Comparison of ENCODE assay signal across 20 cellular contexts in the genomic region with DNA sequence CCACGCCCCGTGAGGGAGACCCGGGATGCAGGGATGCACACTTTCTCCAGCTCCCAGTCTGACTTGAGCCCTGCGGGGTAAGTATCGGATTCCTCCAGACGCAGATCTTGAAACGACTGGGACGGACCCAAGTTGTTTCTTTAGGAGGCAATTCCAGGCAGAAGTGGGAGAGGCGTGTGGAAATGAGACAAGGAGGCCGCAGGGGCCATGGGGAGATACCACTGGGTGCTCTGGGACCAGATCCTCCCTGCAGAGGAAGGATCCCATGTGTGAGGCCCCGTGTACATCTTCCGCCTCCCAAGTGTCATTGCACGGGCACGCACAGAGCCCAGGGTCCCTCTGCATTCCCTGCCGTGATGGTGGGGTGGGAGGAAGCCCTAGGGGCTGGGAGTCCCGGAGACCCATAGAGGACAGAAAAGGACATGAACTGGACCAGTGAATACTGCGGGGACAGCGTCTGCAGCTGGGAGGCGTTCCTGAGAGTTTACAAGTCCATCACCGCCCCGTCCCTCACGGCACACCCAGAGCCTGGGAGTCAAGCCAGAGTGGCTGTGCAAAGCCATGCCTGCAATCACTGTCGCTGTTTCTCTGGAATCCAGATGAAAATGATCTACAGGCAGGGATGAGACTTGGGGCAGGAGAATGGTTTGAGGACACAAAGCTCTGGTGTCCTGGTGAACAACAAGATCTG.
A peak's percentile ranks its signal among the peaks of the same experiment; 100 is the strongest.
DNase-seq lines count a peak whose midpoint lies in the region; ATAC-seq and TF ChIP-seq lines count a peak whose summit lies in the region.
"Had no signal": no experiment of that assay in that cellular context is flagged by ENCODE, and none has a peak within 500 bp of the region (broad histone marks: within the 10 kb centered on the region; RNA-seq: fewer than 3 reads in every experiment).

No MANE protein-coding gene starts in this region.

- H2AFZ ChIP-seq in GM23248: no peak overlapping the region

- H3K9me3 ChIP-seq in GM23248 (ENCODE audit: low read depth): no peaks in the 10 kb centered on the region
- no peaks in the 10 kb centered on the region for H3K9me3 ChIP-seq in right cardiac atrium (ENCODE audit: control insufficient read depth, low read length)
- no peaks in the 10 kb centered on the region for H3K9me3 ChIP-seq in testis
- H3K9me3 ChIP-seq: MG63 had no signal

- H3F3A ChIP-seq in GM23248 (ENCODE audit: insufficient read depth): no peaks in the 10 kb centered on the region

- in situ Hi-C loops in GM23248 (cut with MboI): no loop called here

- H3K27me3 ChIP-seq in GM23248 (replicated peaks; ENCODE audit: insufficient read depth): no peaks in the 10 kb centered on the region
- H3K27me3 ChIP-seq in right cardiac atrium (ENCODE audit: control insufficient read depth, insufficient read depth): no peaks in the 10 kb centered on the region
- H3K27me3 ChIP-seq in testis: no peaks in the 10 kb centered on the region
- H3K27me3 ChIP-seq: MG63 had no signal

- no peak overlapping the region for H3K9ac ChIP-seq in GM23248

- H3K4me1 ChIP-seq in GM23248 (ENCODE audit: insufficient read depth) (no peaks in the 10 kb centered on the region), right cardiac atrium (ENCODE audit: control insufficient read depth, insufficient read depth, low read length) (peaks cover 2% of the 10 kb centered on the region), testis (no peaks in the 10 kb centered on the region)

- H3K27ac ChIP-seq in GM23248 (no peak overlapping the region), right cardiac atrium (ENCODE audit: low read length) (no peak overlapping the region), testis (no peak overlapping the region)
- H3K27ac ChIP-seq: RWPE1 had no signal

- no peak for TF ChIP-seq CTCF in testis (IDR thresholded peaks at IDR 0.05)

- H3K9me2 ChIP-seq in GM23248 (ENCODE audit: insufficient read depth): no peaks in the 10 kb centered on the region

- DNase-seq in GM23248 (peak; percentile 15), ecto neural progenitor cell (ENCODE audit: low spot score) (peak; percentile 40), right cardiac atrium (peak in 2 of 3 donors; percentile 76 to 78), testis (peak; percentile 27), H4 (ENCODE audit: low spot score) (no peak)
- DNase-seq: CD4-positive, alpha-beta T cell; HCEC 1CT; MG63; NCI-H1048; NCI-H1417 treated with DMSO at 0.1 percent for 48 hours; NCI-H2107; NCI-H2227 treated with DMSO at 0.1 percent for 48 hours; NCI-H510A; NK-92 treated with Interleukin-12 subunit alpha and Interleukin-12 subunit beta, amount 100 ng/mL, for 24 hours had no signal

- no peaks in the 10 kb centered on the region for H4K20me1 ChIP-seq in GM23248 (ENCODE audit: insufficient read depth)

- WGBS in GM23248 (ENCODE audit: low coverage in 1 of 2, low lambda C conversion rate in 2 of 2, missing lambda C conversion rate in 2 of 2), 2 experiments: 29 to 30% methylated on average over 23 of the region's 23 CpGs
- WGBS in right cardiac atrium: 67% methylated on average over 23 of the region's 23 CpGs
- 76 to 84% methylated on average over 17 to 23 of the region's 23 CpGs for WGBS in testis, 2 donors

- H3K79me2 ChIP-seq in GM23248 (ENCODE audit: insufficient read depth): no peaks in the 10 kb centered on the region

- no peak overlapping the region for H3K4me2 ChIP-seq in GM23248 (ENCODE audit: unreplicated experiment)

- no peak overlapping the region for H3K4me3 ChIP-seq in GM23248
- no peak overlapping the region for H3K4me3 ChIP-seq in right cardiac atrium (ENCODE audit: low read length)
- no peak overlapping the region for H3K4me3 ChIP-seq in testis
- H3K4me3 ChIP-seq: K562, MG63 had no signal

- intact Hi-C loops in right cardiac atrium (cut with DNase I) (no loop called here), testis (cut with DNase I; ENCODE audit: low total_unique reads) (no loop called here)

- no peak for TF ChIP-seq POLR2A in testis (IDR thresholded peaks at IDR 0.05)

- ATAC-seq in right cardiac atrium: peak; percentile 37 to 46
- ATAC-seq in HG02970 (IDR thresholded peaks at IDR 0.05; ENCODE audit: low FRiP score, unreplicated experiment): no peak
- ATAC-seq in HG03097 (IDR thresholded peaks at IDR 0.05; ENCODE audit: low FRiP score, unreplicated experiment): no peak
- ATAC-seq: HepG2, K562, SK-N-SH treated with all-trans-retinoic acid at 6 μM for 48 hours had no signal

- no peaks in the 10 kb centered on the region for H3K36me3 ChIP-seq in GM23248 (ENCODE audit: low read depth)
- no peaks in the 10 kb centered on the region for H3K36me3 ChIP-seq in testis (ENCODE audit: low read depth, missing control alignments)
- H3K36me3 ChIP-seq: MG63 had no signal

Comparison
In these comparisons a context has a peak if more than half of its experiments do, and no peak if none do; other contexts are left out.
1. ATAC-seq: peak in right cardiac atrium (2 of 2); none in HG02970 (single experiment) and HG03097 (single experiment).